22 cellular contexts compared by ENCODE assay signal in genomic region chr20:487655-488054, GRCh38. TPM values are rescaled to one million over a fixed set of nuclear protein-coding genes. Genes with fewer than 3 reads are reported as not detected.
A peak's percentile ranks its signal among the peaks of the same experiment; 100 is the strongest.
DNase-seq lines count a peak whose midpoint lies in the region; ATAC-seq, FAIRE-seq and TF ChIP-seq lines count a peak whose summit lies in the region.
"Had no signal": no experiment of that assay in that cellular context is flagged by ENCODE, and none has a peak within 500 bp of the region (broad histone marks: within the 10 kb centered on the region; RNA-seq: fewer than 3 reads in every experiment).

No MANE protein-coding gene starts in this region.

- peaks cover 3% of the 10 kb centered on the region for H3K36me3 Mint-ChIP-seq in T-helper 17 cell (ENCODE audit: low read depth)

- ATAC-seq in A549 (0 out of 6 replicates have a peak, but pooled peaks of 1 of the 2 experiments have one; percentile 21), T-helper 17 cell (no peak), gastrocnemius medialis (peak; percentile 57 to 75), HG03280 (IDR thresholded peaks at IDR 0.05; ENCODE audit: unreplicated experiment) (no peak)
- ATAC-seq: CD8-positive, alpha-beta T cell had no signal

- H3K9me3 ChIP-seq in A549, result no peaks in the 10 kb centered on the region
- no peaks in the 10 kb centered on the region for H3K9me3 ChIP-seq in T-helper 17 cell (ENCODE audit: control insufficient read depth, low read length, poor library complexity, severe bottlenecking)
- H3K9me3 ChIP-seq in gastrocnemius medialis, result no peaks in the 10 kb centered on the region
- no peaks in the 10 kb centered on the region for H3K9me3 ChIP-seq in uterus
- H3K9me3 ChIP-seq: BLaER1 treated with 17β-estradiol and CSF1 and Interleukin-3, amounts not matched to agents 10 nM and 100 nM; Caco-2 had no signal

- H3K4me3 Mint-ChIP-seq in T-helper 17 cell, result no peak overlapping the region
- H3K4me3 Mint-ChIP-seq: B cell; CD4-positive, alpha-beta T cell; CD8-positive, alpha-beta T cell had no signal

- H3K36me3 ChIP-seq in gastrocnemius medialis (peaks cover 0 to 82% of the 10 kb centered on the region in 2 donors), uterus (no peaks in the 10 kb centered on the region)

- no peak for TF ChIP-seq POLR2A in A549 (IDR thresholded peaks at IDR 0.05; ENCODE audit: low read length)
- TF ChIP-seq POLR2A in gastrocnemius medialis (IDR thresholded peaks at IDR 0.05), result no peak
- TF ChIP-seq POLR2A in uterus (IDR thresholded peaks at IDR 0.05), result no peak

- FAIRE-seq in A549 (lab: Jason Lieb, UNC), result peak; percentile 54
- FAIRE-seq: A204.1, D721Med, G401.6, GM12891, GM19239 had no signal

- WGBS in A549 (ENCODE audit: missing lambda C conversion rate), result 94% methylated on average over 4 of the region's 4 CpGs

- DNase-seq in A549 (ENCODE audit: low read depth in 1 of 2, low spot score in 1 of 2) (no peak), T-helper 17 cell (no peak), gastrocnemius medialis (peak in 1 of 2 donors; percentile 39), RKO (ENCODE audit: low spot score) (no peak), uterus (no peak)
- DNase-seq: 8988T; AML-193; Caco-2; Calu3; CD4-positive, alpha-beta T cell; CD8-positive, alpha-beta T cell; DMS79 treated with DMSO at 0.1 percent for 48 hours; GF-D8 had no signal

- H3K27ac ChIP-seq in A549, result no peak overlapping the region
- H3K27ac ChIP-seq in gastrocnemius medialis, result peak overlapping the region; percentile 24 to 54 (median 46)
- no peak overlapping the region for H3K27ac ChIP-seq in uterus
- H3K27ac ChIP-seq: BLaER1 treated with 17β-estradiol and CSF1 and Interleukin-3, amounts not matched to agents 10 nM and 100 nM; C4-2B had no signal

- H3K27me3 ChIP-seq in gastrocnemius medialis (no peaks in the 10 kb centered on the region), uterus (no peaks in the 10 kb centered on the region)
- H3K27me3 ChIP-seq: BLaER1 treated with 17β-estradiol and CSF1 and Interleukin-3, amounts not matched to agents 10 nM and 100 nM had no signal

- no peak for TF ChIP-seq RAD21 in A549 (conservative IDR thresholded peaks at IDR 0.05 in 1 of 2, IDR thresholded peaks at IDR 0.05 in 1 of 2)

- CTCF ChIA-PET in A549 (lab: Yijun Ruan, JAX), result interaction anchor here (0.6 to 3.0 kb wide), 5 partner anchors 10 to 480 kb away, joined by 3 to 24 read pairs (median 5); no protein-coding TSS in a partner anchor

- intact Hi-C loops in gastrocnemius medialis (cut with DNase I; ENCODE audit: low total_unique reads) (no loop called here), uterus (cut with DNase I; ENCODE audit: low total_unique reads) (no loop called here)

- no peak overlapping the region for H3K4me2 ChIP-seq in A549
- H3K4me2 ChIP-seq: BLaER1 treated with 17β-estradiol and CSF1 and Interleukin-3, amounts not matched to agents 10 nM and 100 nM had no signal

- no peak for TF ChIP-seq EP300 in A549 (IDR thresholded peaks at IDR 0.05)

- H3K4me1 Mint-ChIP-seq in T-helper 17 cell, result peaks cover 2% of the 10 kb centered on the region
- H3K4me1 Mint-ChIP-seq: B cell had no signal

- in situ Hi-C loops in gastrocnemius medialis (cut with MboI; ENCODE audit: low sequenced_read_pairs in 4 of 4), result no loop called here

- peak overlapping the region; percentile 43 for H3K27ac Mint-ChIP-seq in T-helper 17 cell
- H3K27ac Mint-ChIP-seq: B cell; CD4-positive, alpha-beta T cell; CD8-positive, alpha-beta T cell had no signal

- H3K4me3 ChIP-seq in A549 (no peak overlapping the region), gastrocnemius medialis (no peak overlapping the region), uterus (no peak overlapping the region)
- H3K4me3 ChIP-seq: BLaER1 treated with 17β-estradiol and CSF1 and Interleukin-3, amounts not matched to agents 10 nM and 100 nM had no signal

- H3K4me1 ChIP-seq in A549 (no peaks in the 10 kb centered on the region), gastrocnemius medialis (peaks cover 0 to 17% of the 10 kb centered on the region in 2 donors), uterus (no peaks in the 10 kb centered on the region)
- H3K4me1 ChIP-seq: BLaER1 treated with 17β-estradiol and CSF1 and Interleukin-3, amounts not matched to agents 10 nM and 100 nM; Caco-2 had no signal

- TF ChIP-seq CTCF in A549 (IDR thresholded peaks at IDR 0.05) (no peak), gastrocnemius medialis (IDR thresholded peaks at IDR 0.05 in 4 of 5, conservative IDR thresholded peaks at IDR 0.05 in 1 of 5) (no peak), uterus (IDR thresholded peaks at IDR 0.05) (no peak)

- no peaks in the 10 kb centered on the region for H3K27me3 Mint-ChIP-seq in T-helper 17 cell
- H3K27me3 Mint-ChIP-seq: B cell; CD4-positive, alpha-beta T cell had no signal

- POLR2A ChIA-PET in A549 (lab: Yijun Ruan, JAX), result no interaction called here

TF ChIP-seq in A549, 52 proteins besides CTCF, POLR2A, EP300 and RAD21:
- TF ChIP-seq USF2 (IDR thresholded peaks at IDR 0.05) (no peak), KDM5A (IDR thresholded peaks at IDR 0.05) (no peak), CEBPB (IDR thresholded peaks at IDR 0.05) (no peak), ZNF302 (CRISPR knock-in tag; IDR thresholded peaks at IDR 0.05) (no peak), RFX5 (IDR thresholded peaks at IDR 0.05) (no peak), CHD2 (IDR thresholded peaks at IDR 0.05; ENCODE audit: low read length, partially characterized antibody) (no peak), CBX2 (IDR thresholded peaks at IDR 0.05; ENCODE audit: borderline replicate concordance, low read depth) (no peak), BHLHE40 (IDR thresholded peaks at IDR 0.05; ENCODE audit: low read depth, low read length) (no peak), MAZ (IDR thresholded peaks at IDR 0.05; ENCODE audit: borderline replicate concordance, low read depth, low read length) (no peak), KDM1A (IDR thresholded peaks at IDR 0.05; ENCODE audit: low read depth) (no peak), TP53 (CRISPR knock-in tag; IDR thresholded peaks at IDR 0.05) (no peak), RNF2 (IDR thresholded peaks at IDR 0.05; ENCODE audit: borderline replicate concordance, low read depth) (no peak), SREBF2 (IDR thresholded peaks at IDR 0.05) (no peak), ZC3H11A (IDR thresholded peaks at IDR 0.05) (no peak), HES2 (IDR thresholded peaks at IDR 0.05) (no peak), TFCP2L1 (CRISPR knock-in tag; IDR thresholded peaks at IDR 0.05) (no peak), HOXB5 (CRISPR knock-in tag; IDR thresholded peaks at IDR 0.05) (no peak), FOSB (CRISPR knock-in tag; IDR thresholded peaks at IDR 0.05) (no peak), ZFP36 (IDR thresholded peaks at IDR 0.05; ENCODE audit: borderline replicate concordance, partially characterized antibody) (no peak)

RNA-seq across cellular contexts. Expression of gene TBC1D20, which starts 25.3 kb away (rescaled TPM):
- polyA plus RNA-seq in A549 (2011; rRNA removed) (43.4 and 53.9 TPM in 2 replicates), A549 (2017; fragmentation: RNase III; extraction: RNeasy Plus Mini Kit Qiagen cat#74134 plus additional on column Dnase treatment) (24.5 to 28.0 TPM (median 27.7 TPM) in 3 replicates)
- 36.6 and 40.3 TPM in 2 replicates for polyA plus RNA-seq in A549 (2012; cell fraction: cytosol; rRNA removed)
- polyA plus RNA-seq in A549 (2012; cell fraction: nucleus; rRNA removed), result 22.8 and 27.9 TPM in 2 replicates
- polyA minus RNA-seq in A549 (2011; rRNA and poly(A)+ RNA removed), result 79.0 and 91.9 TPM in 2 replicates
- total RNA-seq in T-helper 17 cell (10 to 100 TPM; 20.6 to 29.4 TPM), gastrocnemius medialis (10 to 100 TPM; 28.9 to 39.0 (median 34.0) TPM), uterus (10 to 100 TPM; 11.0 to 44.0 (median 35.8) TPM)

RNA-seq across cellular contexts. Expression of gene CSNK2A1, which starts 55.9 kb away (rescaled TPM):
- 231 and 306 TPM in 2 replicates for polyA plus RNA-seq in A549 (2011; rRNA removed)
- 98.3 and 99.8 TPM in 2 replicates for polyA plus RNA-seq in A549 (2012; cell fraction: cytosol; rRNA removed)
- polyA plus RNA-seq in A549 (2012; cell fraction: nucleus; rRNA removed), result 97.3 and 104 TPM in 2 replicates
- polyA plus RNA-seq in A549 (2017; fragmentation: RNase III; extraction: RNeasy Plus Mini Kit Qiagen cat#74134 plus additional on column Dnase treatment), result 155 to 157 TPM (median 156 TPM) in 3 replicates
- 263 and 303 TPM in 2 replicates for polyA minus RNA-seq in A549 (2011; rRNA and poly(A)+ RNA removed)
- total RNA-seq in T-helper 17 cell, result 10 to 100 TPM; 63.8 to 69.0 TPM
- total RNA-seq in gastrocnemius medialis, result 100 to 1,000 TPM; 108 to 180 (median 157) TPM
- 100 to 1,000 TPM in 2 of 4 donors, 10 to 100 TPM in 2; 48.2 to 207 (median 85.8) TPM for total RNA-seq in uterus

Comparison
In these comparisons a context has a peak if more than half of its experiments do, and no peak if none do; other contexts are left out.
1. ATAC-seq: peak in gastrocnemius medialis (2 of 2); none in T-helper 17 cell (single experiment) and HG03280 (single experiment).
2. H3K27ac ChIP-seq: peak in gastrocnemius medialis (4 of 4); none in A549 (0 of 2) and uterus (0 of 2).